In the genomic region with DNA sequence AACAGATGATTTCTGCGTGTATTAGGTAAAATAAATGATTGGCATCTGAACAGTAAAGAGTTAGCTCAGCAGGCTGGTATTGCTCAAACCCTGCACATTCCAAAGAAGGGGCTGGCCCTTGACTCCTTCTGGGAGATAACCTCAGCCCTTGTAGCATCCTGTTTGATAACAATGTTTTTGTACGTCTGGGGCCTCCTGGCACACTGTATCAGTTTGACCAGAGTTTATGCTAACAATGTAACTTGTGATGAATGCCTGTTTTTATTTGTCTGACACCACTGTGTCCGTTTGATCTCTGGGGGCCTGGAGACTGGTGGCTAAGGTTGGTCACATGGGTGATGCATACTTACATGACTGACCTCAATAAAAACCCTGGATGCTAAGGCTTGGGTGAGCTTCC, we compare ENCODE assay signal across 1 cellular context.
TF ChIP-seq lines count a peak whose summit lies in the region.

No MANE protein-coding gene starts in this region.

TF ChIP-seq in HepG2, 621 proteins besides CTCF, POLR2A, EP300 and RAD21 (continued from another document and continues in another):
- TF ChIP-seq ZNF737 (CRISPR knock-in tag; IDR thresholded peaks at IDR 0.05; ENCODE audit: borderline replicate concordance) (no peak), ARNT2 (CRISPR knock-in tag; IDR thresholded peaks at IDR 0.05; ENCODE audit: low read depth) (no peak), TMF1 (CRISPR knock-in tag; IDR thresholded peaks at IDR 0.05; ENCODE audit: low read depth) (no peak), ZNF773 (CRISPR knock-in tag; IDR thresholded peaks at IDR 0.05; ENCODE audit: borderline replicate concordance) (no peak), BHLHE40 (IDR thresholded peaks at IDR 0.05; ENCODE audit: low read length) (no peak), ZNF720 (CRISPR knock-in tag; IDR thresholded peaks at IDR 0.05) (no peak), SIX1 (CRISPR knock-in tag; IDR thresholded peaks at IDR 0.05; ENCODE audit: borderline replicate concordance) (no peak), ZNF678 (CRISPR knock-in tag; IDR thresholded peaks at IDR 0.05) (no peak), HOXD1 (CRISPR knock-in tag; IDR thresholded peaks at IDR 0.05) (no peak), REXO4 (CRISPR knock-in tag; IDR thresholded peaks at IDR 0.05; ENCODE audit: borderline replicate concordance) (no peak), ZNF850 (CRISPR knock-in tag; conservative IDR thresholded peaks at IDR 0.05) (no peak), SMC3 (IDR thresholded peaks at IDR 0.05; ENCODE audit: low read length) (no peak), ZNF350 (CRISPR knock-in tag; IDR thresholded peaks at IDR 0.05; ENCODE audit: borderline replicate concordance, low read depth) (no peak), NFE2L1 (CRISPR knock-in tag; IDR thresholded peaks at IDR 0.05; ENCODE audit: borderline replicate concordance) (no peak), ZNF672 (CRISPR knock-in tag; IDR thresholded peaks at IDR 0.05) (no peak), ZNF841 (CRISPR knock-in tag; IDR thresholded peaks at IDR 0.05; ENCODE audit: borderline replicate concordance) (no peak), IRF2 (CRISPR knock-in tag; IDR thresholded peaks at IDR 0.05) (no peak), ATF7-NPFF (CRISPR knock-in tag; IDR thresholded peaks at IDR 0.05; ENCODE audit: low read depth) (no peak), FOXA3 (CRISPR knock-in tag; IDR thresholded peaks at IDR 0.05) (peak; percentile 70), TEAD3 (CRISPR knock-in tag; optimal IDR thresholded peaks at IDR 0.05; ENCODE audit: borderline replicate concordance) (peak; percentile 56), RNF2 (conservative IDR thresholded peaks at IDR 0.05; ENCODE audit: low read depth) (no peak), FLYWCH1 (CRISPR knock-in tag; IDR thresholded peaks at IDR 0.05) (no peak), ZNF616 (CRISPR knock-in tag; IDR thresholded peaks at IDR 0.05; ENCODE audit: low read depth) (no peak), GFI1 (CRISPR knock-in tag; IDR thresholded peaks at IDR 0.05; ENCODE audit: borderline replicate concordance) (no peak), MATR3 (CRISPR knock-in tag; IDR thresholded peaks at IDR 0.05) (no peak), ZKSCAN5 (CRISPR knock-in tag; IDR thresholded peaks at IDR 0.05) (no peak), HOXA5 (CRISPR knock-in tag; IDR thresholded peaks at IDR 0.05) (no peak), ZNF781 (CRISPR knock-in tag; IDR thresholded peaks at IDR 0.05; ENCODE audit: borderline replicate concordance, not compliant biosample characterization) (no peak), NR2F6 (IDR thresholded peaks at IDR 0.05) (peak; percentile 82), NR2F6 (CRISPR knock-in tag; IDR thresholded peaks at IDR 0.05) (peak; percentile 76), CBX5 (CRISPR knock-in tag; IDR thresholded peaks at IDR 0.05; ENCODE audit: borderline replicate concordance) (no peak), HNRNPK (IDR thresholded peaks at IDR 0.05; ENCODE audit: low read depth, low read length, poor library complexity, severe bottlenecking) (no peak), ZNF343 (CRISPR knock-in tag; IDR thresholded peaks at IDR 0.05) (no peak), SP1 (IDR thresholded peaks at IDR 0.05) (no peak), SP1 (CRISPR knock-in tag; IDR thresholded peaks at IDR 0.05) (no peak), ZNF329 (CRISPR knock-in tag; IDR thresholded peaks at IDR 0.05; ENCODE audit: low read depth) (no peak), GTF3A (CRISPR knock-in tag; conservative IDR thresholded peaks at IDR 0.05) (no peak), IKZF4 (CRISPR knock-in tag; IDR thresholded peaks at IDR 0.05; ENCODE audit: borderline replicate concordance, low read depth, not compliant biosample characterization) (no peak)
- TF ChIP-seq, protein P1, sequence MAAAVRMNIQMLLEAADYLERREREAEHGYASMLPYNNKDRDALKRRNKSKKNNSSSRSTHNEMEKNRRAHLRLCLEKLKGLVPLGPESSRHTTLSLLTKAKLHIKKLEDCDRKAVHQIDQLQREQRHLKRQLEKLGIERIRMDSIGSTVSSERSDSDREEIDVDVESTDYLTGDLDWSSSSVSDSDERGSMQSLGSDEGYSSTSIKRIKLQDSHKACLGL (CRISPR knock-in tag; IDR thresholded peaks at IDR 0.05): no peak
- TF ChIP-seq, protein P2, sequence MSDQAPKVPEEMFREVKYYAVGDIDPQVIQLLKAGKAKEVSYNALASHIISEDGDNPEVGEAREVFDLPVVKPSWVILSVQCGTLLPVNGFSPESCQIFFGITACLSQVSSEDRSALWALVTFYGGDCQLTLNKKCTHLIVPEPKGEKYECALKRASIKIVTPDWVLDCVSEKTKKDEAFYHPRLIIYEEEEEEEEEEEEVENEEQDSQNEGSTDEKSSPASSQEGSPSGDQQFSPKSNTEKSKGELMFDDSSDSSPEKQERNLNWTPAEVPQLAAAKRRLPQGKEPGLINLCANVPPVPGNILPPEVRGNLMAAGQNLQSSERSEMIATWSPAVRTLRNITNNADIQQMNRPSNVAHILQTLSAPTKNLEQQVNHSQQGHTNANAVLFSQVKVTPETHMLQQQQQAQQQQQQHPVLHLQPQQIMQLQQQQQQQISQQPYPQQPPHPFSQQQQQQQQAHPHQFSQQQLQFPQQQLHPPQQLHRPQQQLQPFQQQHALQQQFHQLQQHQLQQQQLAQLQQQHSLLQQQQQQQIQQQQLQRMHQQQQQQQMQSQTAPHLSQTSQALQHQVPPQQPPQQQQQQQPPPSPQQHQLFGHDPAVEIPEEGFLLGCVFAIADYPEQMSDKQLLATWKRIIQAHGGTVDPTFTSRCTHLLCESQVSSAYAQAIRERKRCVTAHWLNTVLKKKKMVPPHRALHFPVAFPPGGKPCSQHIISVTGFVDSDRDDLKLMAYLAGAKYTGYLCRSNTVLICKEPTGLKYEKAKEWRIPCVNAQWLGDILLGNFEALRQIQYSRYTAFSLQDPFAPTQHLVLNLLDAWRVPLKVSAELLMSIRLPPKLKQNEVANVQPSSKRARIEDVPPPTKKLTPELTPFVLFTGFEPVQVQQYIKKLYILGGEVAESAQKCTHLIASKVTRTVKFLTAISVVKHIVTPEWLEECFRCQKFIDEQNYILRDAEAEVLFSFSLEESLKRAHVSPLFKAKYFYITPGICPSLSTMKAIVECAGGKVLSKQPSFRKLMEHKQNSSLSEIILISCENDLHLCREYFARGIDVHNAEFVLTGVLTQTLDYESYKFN (CRISPR knock-in tag; conservative IDR thresholded peaks at IDR 0.05): peak; percentile 74
- TF ChIP-seq, protein P3, sequence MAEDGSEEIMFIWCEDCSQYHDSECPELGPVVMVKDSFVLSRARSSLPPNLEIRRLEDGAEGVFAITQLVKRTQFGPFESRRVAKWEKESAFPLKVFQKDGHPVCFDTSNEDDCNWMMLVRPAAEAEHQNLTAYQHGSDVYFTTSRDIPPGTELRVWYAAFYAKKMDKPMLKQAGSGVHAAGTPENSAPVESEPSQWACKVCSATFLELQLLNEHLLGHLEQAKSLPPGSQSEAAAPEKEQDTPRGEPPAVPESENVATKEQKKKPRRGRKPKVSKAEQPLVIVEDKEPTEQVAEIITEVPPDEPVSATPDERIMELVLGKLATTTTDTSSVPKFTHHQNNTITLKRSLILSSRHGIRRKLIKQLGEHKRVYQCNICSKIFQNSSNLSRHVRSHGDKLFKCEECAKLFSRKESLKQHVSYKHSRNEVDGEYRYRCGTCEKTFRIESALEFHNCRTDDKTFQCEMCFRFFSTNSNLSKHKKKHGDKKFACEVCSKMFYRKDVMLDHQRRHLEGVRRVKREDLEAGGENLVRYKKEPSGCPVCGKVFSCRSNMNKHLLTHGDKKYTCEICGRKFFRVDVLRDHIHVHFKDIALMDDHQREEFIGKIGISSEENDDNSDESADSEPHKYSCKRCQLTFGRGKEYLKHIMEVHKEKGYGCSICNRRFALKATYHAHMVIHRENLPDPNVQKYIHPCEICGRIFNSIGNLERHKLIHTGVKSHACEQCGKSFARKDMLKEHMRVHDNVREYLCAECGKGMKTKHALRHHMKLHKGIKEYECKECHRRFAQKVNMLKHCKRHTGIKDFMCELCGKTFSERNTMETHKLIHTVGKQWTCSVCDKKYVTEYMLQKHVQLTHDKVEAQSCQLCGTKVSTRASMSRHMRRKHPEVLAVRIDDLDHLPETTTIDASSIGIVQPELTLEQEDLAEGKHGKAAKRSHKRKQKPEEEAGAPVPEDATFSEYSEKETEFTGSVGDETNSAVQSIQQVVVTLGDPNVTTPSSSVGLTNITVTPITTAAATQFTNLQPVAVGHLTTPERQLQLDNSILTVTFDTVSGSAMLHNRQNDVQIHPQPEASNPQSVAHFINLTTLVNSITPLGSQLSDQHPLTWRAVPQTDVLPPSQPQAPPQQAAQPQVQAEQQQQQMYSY (CRISPR knock-in tag; IDR thresholded peaks at IDR 0.05): no peak
- TF ChIP-seq, protein P4, sequence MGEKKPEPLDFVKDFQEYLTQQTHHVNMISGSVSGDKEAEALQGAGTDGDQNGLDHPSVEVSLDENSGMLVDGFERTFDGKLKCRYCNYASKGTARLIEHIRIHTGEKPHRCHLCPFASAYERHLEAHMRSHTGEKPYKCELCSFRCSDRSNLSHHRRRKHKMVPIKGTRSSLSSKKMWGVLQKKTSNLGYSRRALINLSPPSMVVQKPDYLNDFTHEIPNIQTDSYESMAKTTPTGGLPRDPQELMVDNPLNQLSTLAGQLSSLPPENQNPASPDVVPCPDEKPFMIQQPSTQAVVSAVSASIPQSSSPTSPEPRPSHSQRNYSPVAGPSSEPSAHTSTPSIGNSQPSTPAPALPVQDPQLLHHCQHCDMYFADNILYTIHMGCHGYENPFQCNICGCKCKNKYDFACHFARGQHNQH (CRISPR knock-in tag; IDR thresholded peaks at IDR 0.05): no peak
- TF ChIP-seq, protein P5, sequence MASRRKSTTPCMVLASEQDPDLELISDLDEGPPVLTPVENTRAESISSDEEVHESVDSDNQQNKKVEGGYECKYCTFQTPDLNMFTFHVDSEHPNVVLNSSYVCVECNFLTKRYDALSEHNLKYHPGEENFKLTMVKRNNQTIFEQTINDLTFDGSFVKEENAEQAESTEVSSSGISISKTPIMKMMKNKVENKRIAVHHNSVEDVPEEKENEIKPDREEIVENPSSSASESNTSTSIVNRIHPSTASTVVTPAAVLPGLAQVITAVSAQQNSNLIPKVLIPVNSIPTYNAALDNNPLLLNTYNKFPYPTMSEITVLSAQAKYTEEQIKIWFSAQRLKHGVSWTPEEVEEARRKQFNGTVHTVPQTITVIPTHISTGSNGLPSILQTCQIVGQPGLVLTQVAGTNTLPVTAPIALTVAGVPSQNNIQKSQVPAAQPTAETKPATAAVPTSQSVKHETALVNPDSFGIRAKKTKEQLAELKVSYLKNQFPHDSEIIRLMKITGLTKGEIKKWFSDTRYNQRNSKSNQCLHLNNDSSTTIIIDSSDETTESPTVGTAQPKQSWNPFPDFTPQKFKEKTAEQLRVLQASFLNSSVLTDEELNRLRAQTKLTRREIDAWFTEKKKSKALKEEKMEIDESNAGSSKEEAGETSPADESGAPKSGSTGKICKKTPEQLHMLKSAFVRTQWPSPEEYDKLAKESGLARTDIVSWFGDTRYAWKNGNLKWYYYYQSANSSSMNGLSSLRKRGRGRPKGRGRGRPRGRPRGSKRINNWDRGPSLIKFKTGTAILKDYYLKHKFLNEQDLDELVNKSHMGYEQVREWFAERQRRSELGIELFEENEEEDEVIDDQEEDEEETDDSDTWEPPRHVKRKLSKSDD (CRISPR knock-in tag; IDR thresholded peaks at IDR 0.05; ENCODE audit: low read depth): no peak
- TF ChIP-seq, protein P6, sequence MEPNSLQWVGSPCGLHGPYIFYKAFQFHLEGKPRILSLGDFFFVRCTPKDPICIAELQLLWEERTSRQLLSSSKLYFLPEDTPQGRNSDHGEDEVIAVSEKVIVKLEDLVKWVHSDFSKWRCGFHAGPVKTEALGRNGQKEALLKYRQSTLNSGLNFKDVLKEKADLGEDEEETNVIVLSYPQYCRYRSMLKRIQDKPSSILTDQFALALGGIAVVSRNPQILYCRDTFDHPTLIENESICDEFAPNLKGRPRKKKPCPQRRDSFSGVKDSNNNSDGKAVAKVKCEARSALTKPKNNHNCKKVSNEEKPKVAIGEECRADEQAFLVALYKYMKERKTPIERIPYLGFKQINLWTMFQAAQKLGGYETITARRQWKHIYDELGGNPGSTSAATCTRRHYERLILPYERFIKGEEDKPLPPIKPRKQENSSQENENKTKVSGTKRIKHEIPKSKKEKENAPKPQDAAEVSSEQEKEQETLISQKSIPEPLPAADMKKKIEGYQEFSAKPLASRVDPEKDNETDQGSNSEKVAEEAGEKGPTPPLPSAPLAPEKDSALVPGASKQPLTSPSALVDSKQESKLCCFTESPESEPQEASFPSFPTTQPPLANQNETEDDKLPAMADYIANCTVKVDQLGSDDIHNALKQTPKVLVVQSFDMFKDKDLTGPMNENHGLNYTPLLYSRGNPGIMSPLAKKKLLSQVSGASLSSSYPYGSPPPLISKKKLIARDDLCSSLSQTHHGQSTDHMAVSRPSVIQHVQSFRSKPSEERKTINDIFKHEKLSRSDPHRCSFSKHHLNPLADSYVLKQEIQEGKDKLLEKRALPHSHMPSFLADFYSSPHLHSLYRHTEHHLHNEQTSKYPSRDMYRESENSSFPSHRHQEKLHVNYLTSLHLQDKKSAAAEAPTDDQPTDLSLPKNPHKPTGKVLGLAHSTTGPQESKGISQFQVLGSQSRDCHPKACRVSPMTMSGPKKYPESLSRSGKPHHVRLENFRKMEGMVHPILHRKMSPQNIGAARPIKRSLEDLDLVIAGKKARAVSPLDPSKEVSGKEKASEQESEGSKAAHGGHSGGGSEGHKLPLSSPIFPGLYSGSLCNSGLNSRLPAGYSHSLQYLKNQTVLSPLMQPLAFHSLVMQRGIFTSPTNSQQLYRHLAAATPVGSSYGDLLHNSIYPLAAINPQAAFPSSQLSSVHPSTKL (CRISPR knock-in tag; IDR thresholded peaks at IDR 0.05): peak; percentile 82
- TF ChIP-seq, protein P7, sequence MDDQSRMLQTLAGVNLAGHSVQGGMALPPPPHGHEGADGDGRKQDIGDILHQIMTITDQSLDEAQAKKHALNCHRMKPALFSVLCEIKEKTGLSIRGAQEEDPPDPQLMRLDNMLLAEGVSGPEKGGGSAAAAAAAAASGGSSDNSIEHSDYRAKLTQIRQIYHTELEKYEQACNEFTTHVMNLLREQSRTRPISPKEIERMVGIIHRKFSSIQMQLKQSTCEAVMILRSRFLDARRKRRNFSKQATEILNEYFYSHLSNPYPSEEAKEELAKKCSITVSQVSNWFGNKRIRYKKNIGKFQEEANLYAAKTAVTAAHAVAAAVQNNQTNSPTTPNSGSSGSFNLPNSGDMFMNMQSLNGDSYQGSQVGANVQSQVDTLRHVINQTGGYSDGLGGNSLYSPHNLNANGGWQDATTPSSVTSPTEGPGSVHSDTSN (CRISPR knock-in tag; IDR thresholded peaks at IDR 0.05; ENCODE audit: borderline replicate concordance): no peak
